ENCODE assay signal across 1 cellular context in genomic region chr2:96823203-96823602, GRCh38.
TF ChIP-seq lines count a peak whose summit lies in the region.

No MANE protein-coding gene starts in this region.

TF ChIP-seq in K562, 482 proteins besides CTCF, POLR2A, EP300 and RAD21:
- TF ChIP-seq ZNF23 (CRISPR knock-in tag; IDR thresholded peaks at IDR 0.05) (no peak), POLR2G (IDR thresholded peaks at IDR 0.05; ENCODE audit: low read depth, low read length) (0 out of 2 replicates have a peak, but pooled peaks have one; percentile 24)
